21 cellular contexts compared by ENCODE assay signal in genomic region chr3:197191897-197192296, GRCh38.
"Had no signal": no experiment of that assay in that cellular context is flagged by ENCODE, and none has a peak within 500 bp of the region (broad histone marks: within the 10 kb centered on the region; RNA-seq: fewer than 3 reads in every experiment).

No MANE protein-coding gene starts in this region.

- ATAC-seq: Panc1 had no signal

- H3K9me3 ChIP-seq: SK-N-SH had no signal

- DNase-seq: IMR-90, Kasumi-1, MV-4-11, NCI-H1048, NCI-H1105, NCI-H1417, NCI-H1436 treated with DMSO at 0.1 percent for 48 hours, NCI-H1694, NCI-H187 treated with DMSO at 0.1 percent for 48 hours, NCI-H2029 treated with DMSO at 0.1 percent for 48 hours, NCI-H345, NCI-H510A treated with DMSO at 0.1 percent for 48 hours, NCI-H526, SHP77, SK-N-SH, SW 1271 had no signal

- FAIRE-seq: HTR-8/SVneo had no signal

- H3K27ac ChIP-seq: HL-60, KMS-11, RWPE1 had no signal
